Comparison of ENCODE assay signal across 10 cellular contexts in the genomic region with DNA sequence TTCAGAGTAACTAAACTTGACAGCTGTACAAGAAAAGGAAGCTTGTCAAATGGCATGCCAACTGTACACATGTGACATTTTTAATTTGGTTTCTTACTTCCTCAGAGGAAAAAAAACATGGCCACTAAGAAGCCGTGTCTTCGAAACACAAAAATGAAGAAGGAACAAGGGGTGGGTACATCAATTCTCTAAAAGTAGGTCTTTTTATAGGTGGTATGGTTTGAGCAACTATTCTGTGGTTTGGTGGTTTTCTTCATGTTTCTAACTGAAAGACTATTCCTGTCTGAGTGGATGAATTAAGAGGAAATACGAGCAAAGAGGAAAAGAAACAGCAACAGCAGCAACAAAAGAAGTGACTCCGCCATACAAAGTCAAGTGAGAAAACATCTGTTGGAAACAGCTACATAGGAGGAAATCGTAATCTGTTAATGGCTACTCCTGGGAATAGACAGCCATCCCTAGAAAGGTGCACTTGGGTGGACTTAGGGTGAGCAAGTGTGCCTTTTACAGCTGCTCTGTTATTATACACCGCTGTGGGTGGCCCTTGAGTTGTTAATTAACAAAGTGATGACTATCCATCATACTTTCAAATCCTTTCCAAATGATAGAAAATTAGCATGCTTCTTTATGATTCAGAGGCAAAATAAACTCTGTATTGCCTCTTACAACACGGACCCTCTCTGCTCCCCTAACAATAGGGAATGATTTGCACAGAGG.
DNase-seq lines count a peak whose midpoint lies in the region; ATAC-seq and TF ChIP-seq lines count a peak whose summit lies in the region.
"Had no signal": no experiment of that assay in that cellular context is flagged by ENCODE, and none has a peak within 500 bp of the region (broad histone marks: within the 10 kb centered on the region; RNA-seq: fewer than 3 reads in every experiment).

No MANE protein-coding gene starts in this region.

- no peak for TF ChIP-seq CTCF in mesothelial cell of epicardium (IDR thresholded peaks at IDR 0.05; ENCODE audit: unreplicated experiment)

- DNase-seq in DMS153 treated with DMSO at 0.1 percent for 48 hours (lab: John Stamatoyannopoulos, UW; ENCODE audit: unreplicated experiment) (peak; percentile 43), NCI-H2171 (lab: John Stamatoyannopoulos, UW) (peak; percentile 22), globus pallidus (ENCODE audit: low spot score) (peak; percentile 43), anterior cingulate cortex (lab: John Stamatoyannopoulos, UW) (no peak), middle frontal gyrus (ENCODE audit: extremely low spot score, low spot score) (no peak), mesothelial cell of epicardium (ENCODE audit: low spot score in 2 of 2, unreplicated experiment in 2 of 2) (no peak)
- DNase-seq: EL; NK-92 treated with Interleukin-12 subunit alpha and Interleukin-12 subunit beta, amount 100 ng/mL, for 24 hours had no signal

- no peak overlapping the region for H3K4me3 Mint-ChIP-seq in mesothelial cell of epicardium

- no peak overlapping the region for H3K27ac Mint-ChIP-seq in mesothelial cell of epicardium

- no peaks in the 10 kb centered on the region for H3K9me3 Mint-ChIP-seq in mesothelial cell of epicardium

- peaks cover 47% of the 10 kb centered on the region for H3K4me1 Mint-ChIP-seq in mesothelial cell of epicardium

- peak; percentile 38 for ATAC-seq in HG03060 (IDR thresholded peaks at IDR 0.05; ENCODE audit: low read depth, unreplicated experiment)
- ATAC-seq in GM18858 (IDR thresholded peaks at IDR 0.05; ENCODE audit: unreplicated experiment): no peak

- H3K27me3 Mint-ChIP-seq in mesothelial cell of epicardium (ENCODE audit: low read depth): no peaks in the 10 kb centered on the region

- no peaks in the 10 kb centered on the region for H3K36me3 Mint-ChIP-seq in mesothelial cell of epicardium

Comparison
In these comparisons a context has a peak if more than half of its experiments do, and no peak if none do; other contexts are left out.
1. DNase-seq: peak in DMS153 treated with DMSO at 0.1 percent for 48 hours (single experiment), NCI-H2171 (single experiment) and globus pallidus (single experiment); none in anterior cingulate cortex (0 of 58), middle frontal gyrus (single experiment) and mesothelial cell of epicardium (0 of 2).